ENCODE assay signal across 1 cellular context in genomic region chr6:132948889-132949288, GRCh38.
TF ChIP-seq lines count a peak whose summit lies in the region.

No MANE protein-coding gene starts in this region.

TF ChIP-seq in H1, 55 proteins besides CTCF, POLR2A, EP300 and RAD21:
- TF ChIP-seq CHD7 (IDR thresholded peaks at IDR 0.05; ENCODE audit: insufficient replicate concordance, low read length): no peak
- TF ChIP-seq SRF (IDR thresholded peaks at IDR 0.05; ENCODE audit: low read depth, low read length): no peak
- TF ChIP-seq USF2 (IDR thresholded peaks at IDR 0.05; ENCODE audit: low read length): no peak
- no peak for TF ChIP-seq SP1 (IDR thresholded peaks at IDR 0.05; ENCODE audit: low read depth, low read length)
- no peak for TF ChIP-seq ATF3 (IDR thresholded peaks at IDR 0.05; ENCODE audit: insufficient read depth, low read depth, low read length)
- no peak for TF ChIP-seq JUND (IDR thresholded peaks at IDR 0.05; ENCODE audit: low read length)
- no peak for TF ChIP-seq KDM1A (IDR thresholded peaks at IDR 0.05; ENCODE audit: borderline replicate concordance, low read length)
- no peak for TF ChIP-seq CTBP2 (IDR thresholded peaks at IDR 0.05; ENCODE audit: borderline replicate concordance, insufficient read depth, insufficient read length, low read length)
